In the genomic region with DNA sequence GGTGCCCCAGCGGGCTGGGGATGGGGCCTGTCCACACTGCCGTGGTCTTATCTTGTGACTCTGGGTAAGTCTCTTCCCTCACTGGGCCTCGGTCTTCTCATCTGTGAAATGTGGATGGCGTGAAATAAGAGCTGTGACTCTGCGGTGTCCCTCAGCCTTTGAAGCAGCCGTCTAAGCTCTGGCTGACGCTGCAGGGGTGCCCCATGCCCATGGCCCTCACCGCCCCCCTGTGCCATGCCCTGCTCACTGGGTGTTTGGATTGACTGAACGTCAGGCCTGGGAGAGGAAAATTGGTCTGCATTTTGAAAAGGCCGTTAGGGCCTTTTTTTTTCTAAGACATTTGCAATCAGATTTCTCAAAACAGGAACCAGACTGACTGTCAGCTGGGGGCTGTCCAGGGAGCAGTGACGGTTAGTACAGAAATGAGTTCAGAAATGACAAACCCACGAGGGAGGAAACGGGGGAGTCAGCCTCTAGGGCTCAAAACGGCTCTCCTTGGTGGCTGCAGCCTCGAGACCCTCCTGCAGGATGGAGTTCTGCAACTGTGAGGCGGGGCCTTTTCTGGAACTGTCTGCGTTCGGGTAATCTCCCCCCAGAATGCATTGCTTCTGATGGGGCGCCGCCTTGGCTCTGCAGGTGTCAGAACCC, we compare ENCODE assay signal across 8 cellular contexts. TPM values are rescaled to one million over a fixed set of nuclear protein-coding genes. Genes with fewer than 3 reads are reported as not detected.
DNase-seq lines count a peak whose midpoint lies in the region; TF ChIP-seq lines count a peak whose summit lies in the region.

No MANE protein-coding gene starts in this region.

- H3K9me3 ChIP-seq in HUES64 (ENCODE audit: insufficient read depth, low read depth, low read length) = no peaks in the 10 kb centered on the region

- H3K36me3 ChIP-seq in HUES64 (ENCODE audit: insufficient read depth, low read length) = peaks cover 17% of the 10 kb centered on the region

- no peak overlapping the region for H3K9ac ChIP-seq in HUES64 (ENCODE audit: low read depth, low read length)

- 91% methylated on average over 20 of the region's 20 CpGs for WGBS in HUES64

- in situ Hi-C loops in GM18951 (cut with MboI; ENCODE audit: low sequenced_read_pairs, unreplicated experiment) = loop anchor here (10.0 kb wide), 1 partner anchor 117 kb away; no protein-coding TSS in a partner anchor

- H3K27me3 ChIP-seq in HUES64 (ENCODE audit: insufficient read depth, low read length) = peaks cover 13% of the 10 kb centered on the region

- DNase-seq in activated CD8-positive, alpha-beta memory T cell treated with anti-CD3 and anti-CD28 coated beads, Interleukin-2, amount 50 U/mL, for 48 hours = peak; percentile 82
- DNase-seq in fibroblast of the aortic adventitia (ENCODE audit: low read depth) = no peak
- DNase-seq in NCI-H526 treated with DMSO at 0.1 percent for 48 hours (lab: John Stamatoyannopoulos, UW) = no peak
- no peak for DNase-seq in dermis blood vessel endothelial cell
- no peak for DNase-seq in ecto neural progenitor cell (ENCODE audit: low spot score)

- H3K27ac ChIP-seq in HUES64 (ENCODE audit: low read depth, low read length) (no peak overlapping the region), skin epidermis (peak overlapping the region; percentile 32 to 100 (median 97))

- H3K4me3 ChIP-seq in HUES64 (ENCODE audit: low read length) (peak overlapping the region; percentile 76; the same call in 1 of the 2 replicates), fibroblast of the aortic adventitia (ENCODE audit: low read depth, low read length) (peak overlapping the region; percentile 83), skin epidermis (peak overlapping the region; percentile 89 to 99 (median 94))

- peak; percentile 62 for TF ChIP-seq POLR2A in GM18951 (IDR thresholded peaks at IDR 0.05; ENCODE audit: extremely low read depth, insufficient read depth, insufficient read length)

- H3K4me1 ChIP-seq in HUES64 (ENCODE audit: insufficient read depth, low read length) = peaks cover 24% of the 10 kb centered on the region

- TF ChIP-seq CTCF in fibroblast of the aortic adventitia (IDR thresholded peaks at IDR 0.05; ENCODE audit: insufficient read depth, low read length) = no peak

RNA-seq across cellular contexts. Expression of gene GRK2, which starts 1.9 kb away (rescaled TPM):
- polyA plus RNA-seq in HUES64 (2013, experiment 1 of 2) = 30.8 TPM
- polyA plus RNA-seq in HUES64 (2013, experiment 2 of 2) = 34.2 TPM
- total RNA-seq in fibroblast of the aortic adventitia (ENCODE audit: low replicate concordance) (10.1 and 21.5 TPM in 2 replicates), dermis blood vessel endothelial cell (40.0 and 56.8 TPM in 2 replicates)

RNA-seq across cellular contexts. Expression of gene ANKRD13D, which starts 20.9 kb away (rescaled TPM):
- 14.1 TPM for polyA plus RNA-seq in HUES64 (2013, experiment 1 of 2)
- 13.9 TPM for polyA plus RNA-seq in HUES64 (2013, experiment 2 of 2)
- total RNA-seq in fibroblast of the aortic adventitia (ENCODE audit: low replicate concordance) (12.1 and 25.3 TPM in 2 replicates), dermis blood vessel endothelial cell (29.1 and 32.3 TPM in 2 replicates)

RNA-seq across cellular contexts. Expression of gene SSH3, which starts 35.2 kb away (rescaled TPM):
- polyA plus RNA-seq in HUES64 (2013, experiment 1 of 2) = 13.7 TPM
- polyA plus RNA-seq in HUES64 (2013, experiment 2 of 2) = 14.1 TPM
- total RNA-seq in fibroblast of the aortic adventitia (ENCODE audit: low replicate concordance) (11.7 and 12.3 TPM in 2 replicates), dermis blood vessel endothelial cell (15.6 and 19.7 TPM in 2 replicates)
